11 cellular contexts compared by ENCODE assay signal in the genomic region with DNA sequence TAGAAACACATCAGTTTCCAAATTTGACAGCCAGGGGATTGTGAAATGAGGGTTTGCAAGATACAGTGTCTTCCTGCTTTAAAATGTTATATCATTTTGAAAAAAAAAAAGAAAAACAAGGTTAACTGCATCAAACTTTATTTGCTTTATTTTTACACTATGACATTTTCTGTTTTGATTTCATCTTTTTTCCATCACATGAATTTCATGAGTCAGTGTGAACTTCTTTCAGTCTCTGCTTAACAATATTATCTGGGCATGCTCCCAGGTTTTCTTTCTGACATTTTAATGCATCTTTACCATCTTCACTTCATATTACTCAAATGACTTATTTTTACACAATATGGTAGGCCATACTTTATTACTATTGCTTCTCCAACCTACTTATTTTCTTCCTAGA. TPM values are rescaled to one million over a fixed set of nuclear protein-coding genes. Genes with fewer than 3 reads are reported as not detected.
DNase-seq lines count a peak whose midpoint lies in the region; ATAC-seq, FAIRE-seq and TF ChIP-seq lines count a peak whose summit lies in the region.
"Had no signal": no experiment of that assay in that cellular context is flagged by ENCODE, and none has a peak within 500 bp of the region (broad histone marks: within the 10 kb centered on the region; RNA-seq: fewer than 3 reads in every experiment).

No MANE protein-coding gene starts in this region.

- H3K27ac ChIP-seq in BLaER1 treated with 17β-estradiol and CSF1 and Interleukin-3, amounts not matched to agents 10 nM and 100 nM = no peak overlapping the region
- H3K27ac ChIP-seq in breast epithelium = peak overlapping the region; percentile 69 to 98

- H3K4me1 Mint-ChIP-seq in HFFc6 (ENCODE audit: low read depth) = peaks cover 60% of the 10 kb centered on the region
- H3K4me1 Mint-ChIP-seq in mesothelial cell of epicardium = peaks cover 43% of the 10 kb centered on the region

- H3K4me1 ChIP-seq in BLaER1 treated with 17β-estradiol and CSF1 and Interleukin-3, amounts not matched to agents 10 nM and 100 nM = peaks cover 36 to 69% (median 53%) of the 10 kb centered on the region in 10 experiments
- H3K4me1 ChIP-seq in breast epithelium = peaks cover 6% of the 10 kb centered on the region in 2 donors

- no peaks in the 10 kb centered on the region for H3K9me3 Mint-ChIP-seq in HFFc6
- no peaks in the 10 kb centered on the region for H3K9me3 Mint-ChIP-seq in mesothelial cell of epicardium
- H3K9me3 Mint-ChIP-seq: naive thymus-derived CD8-positive, alpha-beta T cell had no signal

- H3K9ac ChIP-seq in BLaER1 treated with 17β-estradiol and CSF1 and Interleukin-3, amounts not matched to agents 10 nM and 100 nM = no peak overlapping the region

- H3K4me3 Mint-ChIP-seq in HFFc6 (peak overlapping the region; percentile 99), mesothelial cell of epicardium (peak overlapping the region; percentile 9)

- H3K9me3 ChIP-seq in BLaER1 treated with 17β-estradiol and CSF1 and Interleukin-3, amounts not matched to agents 10 nM and 100 nM (replicated peaks in 1 of 11) = no peaks in the 10 kb centered on the region
- no peaks in the 10 kb centered on the region for H3K9me3 ChIP-seq in breast epithelium

- no peak for TF ChIP-seq POLR2A in breast epithelium (IDR thresholded peaks at IDR 0.05)

- H3K4me2 ChIP-seq in BLaER1 treated with 17β-estradiol and CSF1 and Interleukin-3, amounts not matched to agents 10 nM and 100 nM = peak overlapping the region in 8 of 11 experiments; percentile 26 to 97 (median 92); a peak in 11 of 22 replicates

- H3K27me3 ChIP-seq in BLaER1 treated with 17β-estradiol and CSF1 and Interleukin-3, amounts not matched to agents 10 nM and 100 nM = peaks cover 0 to 10% (median 0%) of the 10 kb centered on the region in 11 experiments; a peak in 2 of 22 replicates
- no peaks in the 10 kb centered on the region for H3K27me3 ChIP-seq in breast epithelium

- DNase-seq in HFFc6 (no peak), breast epithelium (ENCODE audit: low spot score in 2 of 2) (no peak), mesothelial cell of epicardium (ENCODE audit: low spot score in 2 of 2, unreplicated experiment in 2 of 2) (no peak), D721Med (ENCODE audit: insufficient read length, low spot score) (no peak), NCI-H2196 (lab: John Stamatoyannopoulos, UW; ENCODE audit: unreplicated experiment) (no peak)
- DNase-seq: DMS 273 treated with DMSO at 0.1 percent for 48 hours; naive thymus-derived CD8-positive, alpha-beta T cell; NCI-H1092 treated with DMSO at 0.1 percent for 48 hours had no signal

- peaks cover 0 to 15% (median 0%) of the 10 kb centered on the region in 11 experiments; a peak in 2 of 22 replicates for H4K20me1 ChIP-seq in BLaER1 treated with 17β-estradiol and CSF1 and Interleukin-3, amounts not matched to agents 10 nM and 100 nM

- H3K36me3 ChIP-seq in BLaER1 treated with 17β-estradiol and CSF1 and Interleukin-3, amounts not matched to agents 10 nM and 100 nM = peaks cover 0 to 5% (median 0%) of the 10 kb centered on the region in 11 experiments; a peak in 1 of 22 replicates
- H3K36me3 ChIP-seq in breast epithelium = no peaks in the 10 kb centered on the region

- H3K27ac Mint-ChIP-seq in HFFc6 (0 out of 2 replicates have a peak overlapping the region, but pooled peaks have one; percentile 6), mesothelial cell of epicardium (peak overlapping the region; percentile 43)

- no peak for FAIRE-seq in D721Med (lab: Jason Lieb, UNC)

- TF ChIP-seq CTCF in HFFc6 (IDR thresholded peaks at IDR 0.05) = no peak
- no peak for TF ChIP-seq CTCF in breast epithelium (IDR thresholded peaks at IDR 0.05)
- no peak for TF ChIP-seq CTCF in mesothelial cell of epicardium (IDR thresholded peaks at IDR 0.05; ENCODE audit: unreplicated experiment)
- TF ChIP-seq CTCF in D721Med (IDR thresholded peaks at IDR 0.05; ENCODE audit: insufficient read depth, missing control alignments) = no peak

- no peaks in the 10 kb centered on the region; the same call in 1 of the 2 replicates for H3K27me3 Mint-ChIP-seq in HFFc6 (ENCODE audit: insufficient read depth)
- H3K27me3 Mint-ChIP-seq in mesothelial cell of epicardium (ENCODE audit: low read depth) = no peaks in the 10 kb centered on the region
- H3K27me3 Mint-ChIP-seq: naive thymus-derived CD8-positive, alpha-beta T cell had no signal

- H3K36me3 Mint-ChIP-seq in HFFc6 (ENCODE audit: low read depth) (no peaks in the 10 kb centered on the region), mesothelial cell of epicardium (no peaks in the 10 kb centered on the region)

- ATAC-seq in HG03354 (IDR thresholded peaks at IDR 0.05; ENCODE audit: poor library complexity, severe bottlenecking, unreplicated experiment) (no peak), HG02759 (IDR thresholded peaks at IDR 0.05; ENCODE audit: unreplicated experiment) (no peak)
- ATAC-seq: naive thymus-derived CD8-positive, alpha-beta T cell had no signal

- H3K4me3 ChIP-seq in BLaER1 treated with 17β-estradiol and CSF1 and Interleukin-3, amounts not matched to agents 10 nM and 100 nM = no peak overlapping the region
- H3K4me3 ChIP-seq in breast epithelium = peak overlapping the region; percentile 76 to 96 (median 88)

- intact Hi-C loops in breast epithelium (cut with DNase I; ENCODE audit: low total_unique reads) = no loop called here

RNA-seq across cellular contexts. Expression of a gene that starts 1.9 kb away (rescaled TPM):
- 10 to 100 TPM; 27.1 to 29.3 (median 28.6) TPM for total RNA-seq in HFFc6 (2021; fragmentation: NEBNext Ultra II Directional; extraction: Animal tissue kit (Norgen Biotek cat#: 25700))
- 10 to 100 TPM; 62.6 to 94.7 (median 82.4) TPM for total RNA-seq in breast epithelium
- total RNA-seq in mesothelial cell of epicardium = 43.5 to 52.4 TPM (median 45.7 TPM) in 3 replicates

RNA-seq across cellular contexts. Expression of a gene that starts 43.2 kb away (rescaled TPM):
- not detected for total RNA-seq in HFFc6 (2021; fragmentation: NEBNext Ultra II Directional; extraction: Animal tissue kit (Norgen Biotek cat#: 25700))
- total RNA-seq in breast epithelium (1 to 10 TPM; 2.3 to 8.2 (median 2.4) TPM), mesothelial cell of epicardium (8.8 to 11.7 TPM (median 9.6 TPM) in 3 replicates)

Comparison
In these comparisons a context has a peak if more than half of its experiments do, and no peak if none do; other contexts are left out.
1. H3K27ac ChIP-seq: peak in breast epithelium (2 of 2); none in BLaER1 treated with 17β-estradiol and CSF1 and Interleukin-3, amounts not matched to agents 10 nM and 100 nM (0 of 11).
2. H3K4me3 ChIP-seq: peak in breast epithelium (3 of 3); none in BLaER1 treated with 17β-estradiol and CSF1 and Interleukin-3, amounts not matched to agents 10 nM and 100 nM (0 of 10).